In the genomic region with DNA sequence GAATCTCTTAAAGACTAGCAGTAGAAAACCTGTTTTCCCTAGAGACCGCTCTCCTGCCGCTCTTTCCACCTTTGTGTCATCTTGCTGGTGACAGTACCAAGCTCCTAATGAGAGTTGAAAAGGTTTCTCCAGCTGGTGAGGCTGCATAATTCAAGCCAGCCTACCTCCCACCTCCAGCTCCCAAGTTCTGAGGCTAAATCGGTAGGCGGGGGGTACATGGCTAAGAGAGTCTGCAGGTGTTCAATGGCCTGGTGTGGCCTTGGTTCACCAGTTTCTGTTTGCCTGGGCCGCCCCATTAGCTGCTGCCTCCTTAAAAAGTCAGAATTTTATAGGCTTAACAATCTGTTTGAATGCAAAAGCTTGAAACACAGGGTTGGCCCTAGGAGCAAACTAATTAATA, we compare ENCODE assay signal across 1 cellular context.
TF ChIP-seq lines count a peak whose summit lies in the region.

No MANE protein-coding gene starts in this region.

TF ChIP-seq in WTC11, 78 proteins besides CTCF, POLR2A, EP300 and RAD21 (continued from another document):
- TF ChIP-seq, protein P1, sequence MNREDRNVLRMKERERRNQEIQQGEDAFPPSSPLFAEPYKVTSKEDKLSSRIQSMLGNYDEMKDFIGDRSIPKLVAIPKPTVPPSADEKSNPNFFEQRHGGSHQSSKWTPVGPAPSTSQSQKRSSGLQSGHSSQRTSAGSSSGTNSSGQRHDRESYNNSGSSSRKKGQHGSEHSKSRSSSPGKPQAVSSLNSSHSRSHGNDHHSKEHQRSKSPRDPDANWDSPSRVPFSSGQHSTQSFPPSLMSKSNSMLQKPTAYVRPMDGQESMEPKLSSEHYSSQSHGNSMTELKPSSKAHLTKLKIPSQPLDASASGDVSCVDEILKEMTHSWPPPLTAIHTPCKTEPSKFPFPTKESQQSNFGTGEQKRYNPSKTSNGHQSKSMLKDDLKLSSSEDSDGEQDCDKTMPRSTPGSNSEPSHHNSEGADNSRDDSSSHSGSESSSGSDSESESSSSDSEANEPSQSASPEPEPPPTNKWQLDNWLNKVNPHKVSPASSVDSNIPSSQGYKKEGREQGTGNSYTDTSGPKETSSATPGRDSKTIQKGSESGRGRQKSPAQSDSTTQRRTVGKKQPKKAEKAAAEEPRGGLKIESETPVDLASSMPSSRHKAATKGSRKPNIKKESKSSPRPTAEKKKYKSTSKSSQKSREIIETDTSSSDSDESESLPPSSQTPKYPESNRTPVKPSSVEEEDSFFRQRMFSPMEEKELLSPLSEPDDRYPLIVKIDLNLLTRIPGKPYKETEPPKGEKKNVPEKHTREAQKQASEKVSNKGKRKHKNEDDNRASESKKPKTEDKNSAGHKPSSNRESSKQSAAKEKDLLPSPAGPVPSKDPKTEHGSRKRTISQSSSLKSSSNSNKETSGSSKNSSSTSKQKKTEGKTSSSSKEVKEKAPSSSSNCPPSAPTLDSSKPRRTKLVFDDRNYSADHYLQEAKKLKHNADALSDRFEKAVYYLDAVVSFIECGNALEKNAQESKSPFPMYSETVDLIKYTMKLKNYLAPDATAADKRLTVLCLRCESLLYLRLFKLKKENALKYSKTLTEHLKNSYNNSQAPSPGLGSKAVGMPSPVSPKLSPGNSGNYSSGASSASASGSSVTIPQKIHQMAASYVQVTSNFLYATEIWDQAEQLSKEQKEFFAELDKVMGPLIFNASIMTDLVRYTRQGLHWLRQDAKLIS (CRISPR knock-in tag; IDR thresholded peaks at IDR 0.05; ENCODE audit: borderline replicate concordance): no peak
- no peak for TF ChIP-seq IRF2 (CRISPR knock-in tag; IDR thresholded peaks at IDR 0.05; ENCODE audit: borderline replicate concordance, low read depth)
- TF ChIP-seq NFYB (CRISPR knock-in tag; conservative IDR thresholded peaks at IDR 0.05; ENCODE audit: low read depth): no peak
- TF ChIP-seq, protein P2, sequence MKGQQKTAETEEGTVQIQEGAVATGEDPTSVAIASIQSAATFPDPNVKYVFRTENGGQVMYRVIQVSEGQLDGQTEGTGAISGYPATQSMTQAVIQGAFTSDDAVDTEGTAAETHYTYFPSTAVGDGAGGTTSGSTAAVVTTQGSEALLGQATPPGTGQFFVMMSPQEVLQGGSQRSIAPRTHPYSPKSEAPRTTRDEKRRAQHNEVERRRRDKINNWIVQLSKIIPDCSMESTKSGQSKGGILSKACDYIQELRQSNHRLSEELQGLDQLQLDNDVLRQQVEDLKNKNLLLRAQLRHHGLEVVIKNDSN (CRISPR knock-in tag; IDR thresholded peaks at IDR 0.05): no peak
- TF ChIP-seq, protein P3, sequence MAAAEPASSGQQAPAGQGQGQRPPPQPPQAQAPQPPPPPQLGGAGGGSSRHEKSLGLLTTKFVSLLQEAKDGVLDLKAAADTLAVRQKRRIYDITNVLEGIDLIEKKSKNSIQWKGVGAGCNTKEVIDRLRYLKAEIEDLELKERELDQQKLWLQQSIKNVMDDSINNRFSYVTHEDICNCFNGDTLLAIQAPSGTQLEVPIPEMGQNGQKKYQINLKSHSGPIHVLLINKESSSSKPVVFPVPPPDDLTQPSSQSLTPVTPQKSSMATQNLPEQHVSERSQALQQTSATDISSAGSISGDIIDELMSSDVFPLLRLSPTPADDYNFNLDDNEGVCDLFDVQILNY (CRISPR knock-in tag; IDR thresholded peaks at IDR 0.05): no peak
- TF ChIP-seq PRRX2 (CRISPR knock-in tag; IDR thresholded peaks at IDR 0.05): no peak
- no peak for TF ChIP-seq OVOL2 (CRISPR knock-in tag; IDR thresholded peaks at IDR 0.05; ENCODE audit: borderline replicate concordance)
- TF ChIP-seq, protein P4, sequence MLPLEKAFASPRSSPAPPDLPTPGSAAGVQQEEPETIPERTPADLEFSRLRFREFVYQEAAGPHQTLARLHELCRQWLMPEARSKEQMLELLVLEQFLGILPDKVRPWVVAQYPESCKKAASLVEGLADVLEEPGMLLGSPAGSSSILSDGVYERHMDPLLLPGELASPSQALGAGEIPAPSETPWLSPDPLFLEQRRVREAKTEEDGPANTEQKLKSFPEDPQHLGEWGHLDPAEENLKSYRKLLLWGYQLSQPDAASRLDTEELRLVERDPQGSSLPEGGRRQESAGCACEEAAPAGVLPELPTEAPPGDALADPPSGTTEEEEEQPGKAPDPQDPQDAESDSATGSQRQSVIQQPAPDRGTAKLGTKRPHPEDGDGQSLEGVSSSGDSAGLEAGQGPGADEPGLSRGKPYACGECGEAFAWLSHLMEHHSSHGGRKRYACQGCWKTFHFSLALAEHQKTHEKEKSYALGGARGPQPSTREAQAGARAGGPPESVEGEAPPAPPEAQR (CRISPR knock-in tag; IDR thresholded peaks at IDR 0.05): no peak
- TF ChIP-seq, protein P5, sequence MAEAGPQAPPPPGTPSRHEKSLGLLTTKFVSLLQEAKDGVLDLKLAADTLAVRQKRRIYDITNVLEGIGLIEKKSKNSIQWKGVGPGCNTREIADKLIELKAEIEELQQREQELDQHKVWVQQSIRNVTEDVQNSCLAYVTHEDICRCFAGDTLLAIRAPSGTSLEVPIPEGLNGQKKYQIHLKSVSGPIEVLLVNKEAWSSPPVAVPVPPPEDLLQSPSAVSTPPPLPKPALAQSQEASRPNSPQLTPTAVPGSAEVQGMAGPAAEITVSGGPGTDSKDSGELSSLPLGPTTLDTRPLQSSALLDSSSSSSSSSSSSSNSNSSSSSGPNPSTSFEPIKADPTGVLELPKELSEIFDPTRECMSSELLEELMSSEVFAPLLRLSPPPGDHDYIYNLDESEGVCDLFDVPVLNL (CRISPR knock-in tag; IDR thresholded peaks at IDR 0.05; ENCODE audit: borderline replicate concordance, low read depth): no peak
- TF ChIP-seq ZNF121 (CRISPR knock-in tag; IDR thresholded peaks at IDR 0.05): no peak
- no peak for TF ChIP-seq EMX1 (CRISPR knock-in tag; IDR thresholded peaks at IDR 0.05)
- TF ChIP-seq JAZF1 (CRISPR knock-in tag; IDR thresholded peaks at IDR 0.05): no peak
- no peak for TF ChIP-seq FOXJ3 (CRISPR knock-in tag; IDR thresholded peaks at IDR 0.05; ENCODE audit: borderline replicate concordance)
- no peak for TF ChIP-seq CREM (CRISPR knock-in tag; IDR thresholded peaks at IDR 0.05)
